In the genomic region with DNA sequence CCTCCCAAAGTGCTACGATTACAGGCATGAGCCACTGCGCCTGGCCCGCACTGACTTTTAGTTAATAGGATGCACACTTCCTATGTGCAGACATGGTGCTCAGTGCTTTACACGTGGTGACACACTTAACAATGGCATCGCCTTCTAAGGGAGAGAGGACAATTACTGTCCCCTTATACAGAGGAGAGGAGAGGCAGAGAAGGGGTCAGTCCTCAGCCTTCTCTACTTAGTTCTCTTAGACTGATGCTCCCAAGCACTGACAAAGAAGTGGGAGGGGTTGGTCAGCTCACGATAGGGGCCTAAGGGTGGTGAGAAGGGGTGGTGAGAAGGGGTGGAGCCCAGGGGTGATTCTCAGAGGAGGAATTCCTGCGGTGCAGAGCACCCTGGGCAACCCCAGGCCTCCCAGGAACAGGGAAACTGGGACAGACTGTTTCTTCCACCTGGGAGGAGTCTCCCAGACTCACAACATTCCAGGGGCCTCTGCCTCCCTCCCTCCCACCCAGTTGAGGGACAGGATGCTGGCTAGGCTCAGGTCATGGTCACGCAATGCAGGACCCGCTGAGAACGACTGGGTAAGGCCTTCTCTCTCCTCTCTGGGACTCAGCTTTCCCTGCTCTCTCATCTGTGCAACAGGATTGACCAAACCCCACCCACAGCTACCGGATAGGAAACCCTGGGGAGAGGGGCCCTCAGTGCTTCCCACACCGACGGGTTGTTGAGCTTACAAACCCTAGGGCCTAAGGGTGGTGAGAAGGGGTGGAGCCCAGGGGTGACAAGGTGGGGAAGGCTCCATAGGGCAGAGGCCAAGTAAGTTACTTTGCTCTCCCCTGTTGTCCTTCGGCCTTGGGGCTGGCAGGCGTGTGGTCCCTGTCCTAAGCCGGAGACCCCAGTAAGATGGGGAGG, we compare ENCODE assay signal across 8 cellular contexts. TPM values are rescaled to one million over a fixed set of nuclear protein-coding genes. Genes with fewer than 3 reads are reported as not detected.
DNase-seq lines count a peak whose midpoint lies in the region; ATAC-seq and TF ChIP-seq lines count a peak whose summit lies in the region.

No MANE protein-coding gene starts in this region.

- ATAC-seq in HG03460 (IDR thresholded peaks at IDR 0.05; ENCODE audit: unreplicated experiment) (no peak), GM19328 (IDR thresholded peaks at IDR 0.05; ENCODE audit: unreplicated experiment) (no peak), GM18505 (IDR thresholded peaks at IDR 0.05; ENCODE audit: unreplicated experiment) (no peak)

- DNase-seq in BJ (ENCODE audit: low read depth) (peak; percentile 47), HS-5 (ENCODE audit: low read depth) (peak; percentile 59), hepatic stellate cell (ENCODE audit: low spot score) (peak; percentile 89), spleen (no peak)
- peak; percentile 56 for DNase-seq in activated T-cell treated with anti-CD3 and anti-CD28 coated beads, Interleukin-2, amount 50 U/mL, for 24 hours

- H3K36me3 ChIP-seq in BJ (ENCODE audit: control insufficient read depth, insufficient read depth, low read length) (peaks cover 5% of the 10 kb centered on the region; the same call in 1 of the 2 replicates), spleen (peaks cover 0 to 14% (median 0%) of the 10 kb centered on the region in 6 donors)

- no peaks in the 10 kb centered on the region for H3K9me3 Mint-ChIP-seq in activated T-cell treated with anti-CD3 and anti-CD28 coated beads, Interleukin-2, amount 50 U/mL, for 24 hours

- peaks cover 29% of the 10 kb centered on the region for H3K36me3 Mint-ChIP-seq in activated T-cell treated with anti-CD3 and anti-CD28 coated beads, Interleukin-2, amount 50 U/mL, for 24 hours (ENCODE audit: low read depth)

- WGBS in spleen, 5 donors, result 32 to 43% (median 36%) methylated on average over 15 to 16 of the region's 16 CpGs

- peaks cover 20 to 70% (median 48%) of the 10 kb centered on the region in 6 donors for H3K4me1 ChIP-seq in spleen

- peak overlapping the region; percentile 87 for H3K27ac Mint-ChIP-seq in activated T-cell treated with anti-CD3 and anti-CD28 coated beads, Interleukin-2, amount 50 U/mL, for 24 hours

- H3K4me3 ChIP-seq in BJ (ENCODE audit: low read depth, low read length) (peak overlapping the region; percentile 72), spleen (peak overlapping the region; percentile 72 to 99 (median 94))

- peak overlapping the region; percentile 90 for H3K4me3 Mint-ChIP-seq in activated T-cell treated with anti-CD3 and anti-CD28 coated beads, Interleukin-2, amount 50 U/mL, for 24 hours

- intact Hi-C loops in spleen (cut with DNase I; ENCODE audit: low total_unique reads), result no loop called here

- TF ChIP-seq CTCF in BJ (IDR thresholded peaks at IDR 0.05; ENCODE audit: insufficient read depth, low read depth, low read length), result no peak
- TF ChIP-seq CTCF in spleen (IDR thresholded peaks at IDR 0.05 in 8 of 11, conservative IDR thresholded peaks at IDR 0.05 in 3 of 11), result no peak

- POLR2A ChIA-PET in BJ (lab: Charles Lee), result no interaction called here

- no peaks in the 10 kb centered on the region for H3K27me3 Mint-ChIP-seq in activated T-cell treated with anti-CD3 and anti-CD28 coated beads, Interleukin-2, amount 50 U/mL, for 24 hours

- peak overlapping the region in 5 of 8 donors; percentile 82 to 97 (median 93) for H3K27ac ChIP-seq in spleen

- CTCF ChIA-PET in BJ (lab: Yijun Ruan, JAX), result interaction anchor here (0.9 to 4.7 kb wide), 2 partner anchors 14 to 23 kb away, joined by 3 to 40 read pairs; no protein-coding TSS in a partner anchor

- no peaks in the 10 kb centered on the region for H3K9me3 ChIP-seq in spleen

- no peak for TF ChIP-seq POLR2A in spleen (IDR thresholded peaks at IDR 0.05)
- TF ChIP-seq POLR2A in GM18505 (IDR thresholded peaks at IDR 0.05; ENCODE audit: borderline replicate concordance, extremely low read depth, insufficient read depth, insufficient read length), result no peak

- peaks cover 51% of the 10 kb centered on the region for H3K4me1 Mint-ChIP-seq in activated T-cell treated with anti-CD3 and anti-CD28 coated beads, Interleukin-2, amount 50 U/mL, for 24 hours (ENCODE audit: low read depth)

- H3K27me3 ChIP-seq in BJ (ENCODE audit: control insufficient read depth, insufficient read depth, low read length) (no peaks in the 10 kb centered on the region), spleen (replicated peaks in 1 of 7) (no peaks in the 10 kb centered on the region)

RNA-seq across cellular contexts. Expression of a gene that starts 1.6 kb away (rescaled TPM):
- polyA plus RNA-seq in BJ (2011; rRNA removed), result 42.3 and 72.2 TPM in 2 replicates
- 46.3 and 77.7 TPM in 2 replicates for polyA minus RNA-seq in BJ (2011; rRNA and poly(A)+ RNA removed)
- total RNA-seq in spleen, result 10 to 100 TPM; 27.2 to 42.3 (median 31.8) TPM
- 10 to 100 TPM; 16.1 to 29.6 (median 27.6) TPM for polyA plus RNA-seq in spleen

RNA-seq across cellular contexts. Expression of a gene that starts 9.3 kb away (rescaled TPM):
- polyA plus RNA-seq in BJ (2011; rRNA removed), result 15.7 and 23.6 TPM in 2 replicates
- 27.6 and 46.7 TPM in 2 replicates for polyA minus RNA-seq in BJ (2011; rRNA and poly(A)+ RNA removed)
- 10 to 100 TPM in 6 of 7 donors, 1 to 10 TPM in 1; 7.4 to 23.5 (median 18.2) TPM for total RNA-seq in spleen
- polyA plus RNA-seq in spleen, result 10 to 100 TPM in 2 of 3 donors, 1 to 10 TPM in 1; 5.5 to 14.3 (median 11.4) TPM

RNA-seq across cellular contexts. Expression of a gene that starts 40.1 kb away (rescaled TPM):
- polyA plus RNA-seq in BJ (2011; rRNA removed) (2.6 and 3.4 TPM in 2 replicates), spleen (1 to 10 TPM in 2 of 3 donors, under 1 TPM in 1; 0.87 to 2.7 (median 1.4) TPM)
- 0.72 and 1.2 TPM in 2 replicates for polyA minus RNA-seq in BJ (2011; rRNA and poly(A)+ RNA removed)
- 1 to 10 TPM in 6 of 7 donors, under 1 TPM in 1; 0.77 to 3.1 (median 2.5) TPM for total RNA-seq in spleen
